In genomic region chr19:31810536-31811109, GRCh38 we compare ENCODE assay signal across 8 cellular contexts.
"Had no signal": no experiment of that assay in that cellular context is flagged by ENCODE, and none has a peak within 500 bp of the region (broad histone marks: within the 10 kb centered on the region; RNA-seq: fewer than 3 reads in every experiment).

No MANE protein-coding gene starts in this region.

- H3K4me3 Mint-ChIP-seq: GM23338, H9 had no signal

- H2AFZ ChIP-seq: GM23338 had no signal

- DNase-seq: H9, HCEC 1CT, IMR-90 had no signal

- H3K4me2 ChIP-seq: GM23338 had no signal

- H3K27ac Mint-ChIP-seq: GM23338, H9 had no signal

- H3K9me3 Mint-ChIP-seq: H9 had no signal

- ATAC-seq: GM23338, K562 had no signal

- FAIRE-seq: H1, H54, HTR-8/SVneo, K562 had no signal

- H3K4me3 ChIP-seq: GM23338, K562 had no signal
